Comparison of ENCODE assay signal across 1 cellular context in the genomic region with DNA sequence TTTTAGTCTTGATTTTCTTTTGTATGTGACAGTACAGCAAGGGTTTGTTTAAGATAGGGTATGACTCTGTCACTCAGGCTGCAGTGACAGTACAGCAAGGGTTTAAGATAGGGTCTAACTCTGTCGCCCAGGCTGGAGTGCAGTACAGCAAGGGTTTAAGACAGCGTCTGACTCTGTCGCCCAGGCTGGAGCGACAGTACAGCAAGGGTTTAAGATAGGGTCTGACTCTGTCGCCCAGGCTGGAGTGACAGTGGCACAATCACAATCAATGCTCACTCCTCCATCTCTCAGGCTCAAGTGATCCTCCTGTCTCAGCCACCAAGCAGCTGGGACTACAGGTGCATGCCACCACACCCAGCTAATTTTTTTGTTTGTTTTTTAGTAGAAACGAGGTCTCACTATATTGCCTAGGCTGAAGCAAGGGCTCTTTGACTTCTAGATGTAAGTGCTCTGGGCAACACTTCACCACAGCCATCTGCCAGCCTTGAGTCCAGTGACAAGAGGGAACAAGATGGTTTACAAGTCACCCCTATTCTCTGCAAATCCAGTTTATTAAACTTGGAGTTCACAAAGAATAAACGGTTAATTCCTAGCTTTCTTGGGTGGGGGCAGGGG.
TF ChIP-seq lines count a peak whose summit lies in the region.

No MANE protein-coding gene starts in this region.

TF ChIP-seq in HCT116, 20 proteins besides CTCF, POLR2A, EP300 and RAD21 (continued from another document):
- TF ChIP-seq, protein P1, sequence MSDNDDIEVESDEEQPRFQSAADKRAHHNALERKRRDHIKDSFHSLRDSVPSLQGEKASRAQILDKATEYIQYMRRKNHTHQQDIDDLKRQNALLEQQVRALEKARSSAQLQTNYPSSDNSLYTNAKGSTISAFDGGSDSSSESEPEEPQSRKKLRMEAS (IDR thresholded peaks at IDR 0.05), result no peak
- TF ChIP-seq SRF (IDR thresholded peaks at IDR 0.05; ENCODE audit: low read depth), result no peak
- TF ChIP-seq ELF1 (IDR thresholded peaks at IDR 0.05; ENCODE audit: borderline replicate concordance, low read depth), result no peak
- TF ChIP-seq EGR1 (IDR thresholded peaks at IDR 0.05; ENCODE audit: low read depth), result no peak
- TF ChIP-seq JUND (IDR thresholded peaks at IDR 0.05), result no peak
- no peak for TF ChIP-seq TCF7L2 (IDR thresholded peaks at IDR 0.05; ENCODE audit: borderline replicate concordance, extremely low read depth, insufficient read depth, insufficient read length)
